Comparison of ENCODE assay signal across 11 cellular contexts in genomic region chr6:126156973-126157372, GRCh38.
DNase-seq lines count a peak whose midpoint lies in the region; ATAC-seq and TF ChIP-seq lines count a peak whose summit lies in the region.
"Had no signal": no experiment of that assay in that cellular context is flagged by ENCODE, and none has a peak within 500 bp of the region (broad histone marks: within the 10 kb centered on the region; RNA-seq: fewer than 3 reads in every experiment).

No MANE protein-coding gene starts in this region.

- no peak overlapping the region for H3K27ac ChIP-seq in smooth muscle cell (ENCODE audit: low read depth)

- TF ChIP-seq CTCF in GM12865 (IDR thresholded peaks at IDR 0.05; ENCODE audit: insufficient read depth, low read depth, low read length, missing control alignments) (no peak), Loucy (conservative IDR thresholded peaks at IDR 0.05; ENCODE audit: low read length) (no peak), smooth muscle cell (IDR thresholded peaks at IDR 0.05; ENCODE audit: borderline replicate concordance, insufficient read depth, poor library complexity, severe bottlenecking) (no peak)

- no peaks in the 10 kb centered on the region for H3K27me3 ChIP-seq in Loucy (ENCODE audit: insufficient read depth, low read length, poor library complexity, severe bottlenecking)
- no peaks in the 10 kb centered on the region for H3K27me3 ChIP-seq in smooth muscle cell (ENCODE audit: low read depth)

- peak overlapping the region; percentile 24 for H3K4me2 ChIP-seq in Loucy (ENCODE audit: low read depth, low read length, poor library complexity, severe bottlenecking)
- H3K4me2 ChIP-seq in smooth muscle cell, result no peak overlapping the region

- H3K9me2 ChIP-seq in Loucy (replicated peaks; ENCODE audit: low read depth, low read length), result no peaks in the 10 kb centered on the region

- 96% methylated on average over 1 of the region's 1 CpG for WGBS in smooth muscle cell (ENCODE audit: low lambda C conversion rate)

- H2AFZ ChIP-seq in Loucy (ENCODE audit: low read length) (no peak overlapping the region), smooth muscle cell (ENCODE audit: low read depth) (no peak overlapping the region)

- no peaks in the 10 kb centered on the region for H3F3A ChIP-seq in Loucy (ENCODE audit: low read depth)
- H3F3A ChIP-seq in smooth muscle cell (ENCODE audit: low read depth), result no peaks in the 10 kb centered on the region

- H3K9ac ChIP-seq in Loucy (ENCODE audit: low read depth, low read length, poor library complexity, severe bottlenecking), result no peak overlapping the region
- H3K9ac ChIP-seq in smooth muscle cell (ENCODE audit: low read depth), result no peak overlapping the region

- no peaks in the 10 kb centered on the region for H3K9me3 ChIP-seq in Loucy (ENCODE audit: insufficient read depth, low read depth, low read length)
- H3K9me3 ChIP-seq in smooth muscle cell (replicated peaks; ENCODE audit: low read depth), result no peaks in the 10 kb centered on the region

- DNase-seq in GM12865 (ENCODE audit: low read depth), result peak; percentile 29
- DNase-seq in NCI-H1105 treated with DMSO at 0.1 percent for 48 hours (lab: John Stamatoyannopoulos, UW), result no peak
- no peak for DNase-seq in stimulated activated CD4-positive, alpha-beta T cell treated with anti-CD3 and anti-CD28 coated beads, Interleukin-4, amount 100 ng/mL, for 4 hours
- no peak for DNase-seq in smooth muscle cell (lab: John Stamatoyannopoulos, UW; ENCODE audit: unreplicated experiment)
- DNase-seq: foreskin fibroblast; NCI-H1436 treated with DMSO at 0.1 percent for 48 hours; stimulated activated CD4-positive, alpha-beta T cell treated with anti-CD3 and anti-CD28 coated beads, Interleukin-12 subunit alpha, Interleukin-12 subunit beta, amount 100 ng/mL, for 4 hours had no signal

- H4K20me1 ChIP-seq in Loucy (ENCODE audit: insufficient read depth, low read length, poor library complexity, severe bottlenecking), result no peaks in the 10 kb centered on the region
- no peaks in the 10 kb centered on the region for H4K20me1 ChIP-seq in smooth muscle cell (ENCODE audit: low read depth)

- no peaks in the 10 kb centered on the region for H3K36me3 ChIP-seq in Loucy (ENCODE audit: insufficient read depth, low read length)
- no peaks in the 10 kb centered on the region for H3K36me3 ChIP-seq in smooth muscle cell (ENCODE audit: low read depth)

- H3K4me1 ChIP-seq in Loucy (ENCODE audit: insufficient read depth, low read length, poor library complexity, severe bottlenecking), result peaks cover 10% of the 10 kb centered on the region
- H3K4me1 ChIP-seq in smooth muscle cell (ENCODE audit: low read depth), result peaks cover 18% of the 10 kb centered on the region

- H3K79me2 ChIP-seq in Loucy (ENCODE audit: insufficient read depth, low read length), result no peaks in the 10 kb centered on the region
- H3K79me2 ChIP-seq in smooth muscle cell (ENCODE audit: low read depth), result no peaks in the 10 kb centered on the region

- ATAC-seq in GM19397 (IDR thresholded peaks at IDR 0.05; ENCODE audit: unreplicated experiment), result peak; percentile 72
- ATAC-seq in HG02852 (IDR thresholded peaks at IDR 0.05; ENCODE audit: unreplicated experiment), result peak; percentile 69
- ATAC-seq in HG03045 (IDR thresholded peaks at IDR 0.05; ENCODE audit: unreplicated experiment), result no peak

- H3K4me3 ChIP-seq in GM12865 (ENCODE audit: low read depth, low read length) (no peak overlapping the region), Loucy (ENCODE audit: low read length, poor library complexity, severe bottlenecking) (no peak overlapping the region), smooth muscle cell (no peak overlapping the region)
